16 cellular contexts compared by ENCODE assay signal in genomic region chr12:91387461-91388134, GRCh38.
DNase-seq lines count a peak whose midpoint lies in the region; ATAC-seq and TF ChIP-seq lines count a peak whose summit lies in the region.
"Had no signal": no experiment of that assay in that cellular context is flagged by ENCODE, and none has a peak within 500 bp of the region (broad histone marks: within the 10 kb centered on the region; RNA-seq: fewer than 3 reads in every experiment).

No MANE protein-coding gene starts in this region.

- H3K27ac Mint-ChIP-seq in chondrocyte (ENCODE audit: unreplicated experiment) (peak overlapping the region; percentile 12), nephron progenitor cell (no peak overlapping the region)
- H3K27ac Mint-ChIP-seq in stimulated activated effector memory CD8-positive, alpha-beta T cell treated with anti-CD3 and anti-CD28 coated beads, Interleukin-12 subunit alpha, Interleukin-12 subunit beta, amount 100 ng/mL, for 72 hours = no peak overlapping the region
- H3K27ac Mint-ChIP-seq: CD14-positive monocyte had no signal

- ATAC-seq in stimulated activated effector memory CD8-positive, alpha-beta T cell treated with anti-CD3 and anti-CD28 coated beads, Interleukin-12 subunit alpha, Interleukin-12 subunit beta, amount 100 ng/mL, for 72 hours = peak; percentile 65
- ATAC-seq in left lobe of liver = no peak

- H3K4me3 Mint-ChIP-seq in chondrocyte (ENCODE audit: unreplicated experiment) = no peak overlapping the region
- no peak overlapping the region for H3K4me3 Mint-ChIP-seq in stimulated activated effector memory CD8-positive, alpha-beta T cell treated with anti-CD3 and anti-CD28 coated beads, Interleukin-12 subunit alpha, Interleukin-12 subunit beta, amount 100 ng/mL, for 72 hours
- no peak overlapping the region for H3K4me3 Mint-ChIP-seq in nephron progenitor cell
- H3K4me3 Mint-ChIP-seq: CD14-positive monocyte had no signal

- H3K9me3 Mint-ChIP-seq in chondrocyte (ENCODE audit: low read depth) (peaks cover 21% of the 10 kb centered on the region), nephron progenitor cell (peaks cover 25% of the 10 kb centered on the region)
- H3K9me3 Mint-ChIP-seq in stimulated activated effector memory CD8-positive, alpha-beta T cell treated with anti-CD3 and anti-CD28 coated beads, Interleukin-12 subunit alpha, Interleukin-12 subunit beta, amount 100 ng/mL, for 72 hours = no peaks in the 10 kb centered on the region

- peak; percentile 17 for DNase-seq in SIG-M5 treated with dmso at 0.1 percent for 504 hours (lab: John Stamatoyannopoulos, UW; ENCODE audit: unreplicated experiment)
- no peak for DNase-seq in SIG-M5 (lab: John Stamatoyannopoulos, UW)
- DNase-seq in NCI-H524 treated with DMSO at 0.1 percent for 48 hours (lab: John Stamatoyannopoulos, UW) = peak; percentile 23
- DNase-seq in chondrocyte (ENCODE audit: low spot score) = no peak
- DNase-seq in stimulated activated effector memory CD8-positive, alpha-beta T cell treated with anti-CD3 and anti-CD28 coated beads, Interleukin-12 subunit alpha, Interleukin-12 subunit beta, amount 100 ng/mL, for 72 hours (ENCODE audit: low spot score in 2 of 2) = no peak
- DNase-seq in NCI-H2081 (lab: John Stamatoyannopoulos, UW) = no peak
- no peak for DNase-seq in left lobe of liver (ENCODE audit: low spot score)
- no peak for DNase-seq in nephron progenitor cell
- DNase-seq: Caco-2, GOT3, MV-4-11, NCI-H1417 treated with DMSO at 0.1 percent for 48 hours, NCI-H2081 treated with DMSO at 0.1 percent for 48 hours, NCI-H345, NCI-H748 treated with DMSO at 0.1 percent for 48 hours had no signal

- H3K36me3 Mint-ChIP-seq in chondrocyte (ENCODE audit: low read depth) (peaks cover 6% of the 10 kb centered on the region), nephron progenitor cell (ENCODE audit: low read depth) (peaks cover 19% of the 10 kb centered on the region)
- H3K36me3 Mint-ChIP-seq in stimulated activated effector memory CD8-positive, alpha-beta T cell treated with anti-CD3 and anti-CD28 coated beads, Interleukin-12 subunit alpha, Interleukin-12 subunit beta, amount 100 ng/mL, for 72 hours = no peaks in the 10 kb centered on the region
- H3K36me3 Mint-ChIP-seq: CD14-positive monocyte had no signal

- H3K4me1 Mint-ChIP-seq in chondrocyte (ENCODE audit: low read depth) (peaks cover 10% of the 10 kb centered on the region), nephron progenitor cell (peaks cover 16% of the 10 kb centered on the region)
- no peaks in the 10 kb centered on the region for H3K4me1 Mint-ChIP-seq in stimulated activated effector memory CD8-positive, alpha-beta T cell treated with anti-CD3 and anti-CD28 coated beads, Interleukin-12 subunit alpha, Interleukin-12 subunit beta, amount 100 ng/mL, for 72 hours

- H3K27me3 Mint-ChIP-seq in chondrocyte (ENCODE audit: low read depth) = no peaks in the 10 kb centered on the region
- peaks cover 6% of the 10 kb centered on the region for H3K27me3 Mint-ChIP-seq in nephron progenitor cell (ENCODE audit: low read depth, poor library complexity)

- no peak for TF ChIP-seq CTCF in chondrocyte (IDR thresholded peaks at IDR 0.05)
- TF ChIP-seq CTCF in nephron progenitor cell (IDR thresholded peaks at IDR 0.05) = no peak

Comparison
In these comparisons a context has a peak if more than half of its experiments do, and no peak if none do; other contexts are left out.
1. DNase-seq: peak in SIG-M5 treated with dmso at 0.1 percent for 504 hours (single experiment) and NCI-H524 treated with DMSO at 0.1 percent for 48 hours (single experiment); none in SIG-M5 (single experiment), chondrocyte (single experiment), stimulated activated effector memory CD8-positive, alpha-beta T cell treated with anti-CD3 and anti-CD28 coated beads, Interleukin-12 subunit alpha, Interleukin-12 subunit beta, amount 100 ng/mL, for 72 hours (0 of 2), NCI-H2081 (0 of 2), left lobe of liver (single experiment) and nephron progenitor cell (single experiment).